9 cellular contexts compared by ENCODE assay signal in the genomic region with DNA sequence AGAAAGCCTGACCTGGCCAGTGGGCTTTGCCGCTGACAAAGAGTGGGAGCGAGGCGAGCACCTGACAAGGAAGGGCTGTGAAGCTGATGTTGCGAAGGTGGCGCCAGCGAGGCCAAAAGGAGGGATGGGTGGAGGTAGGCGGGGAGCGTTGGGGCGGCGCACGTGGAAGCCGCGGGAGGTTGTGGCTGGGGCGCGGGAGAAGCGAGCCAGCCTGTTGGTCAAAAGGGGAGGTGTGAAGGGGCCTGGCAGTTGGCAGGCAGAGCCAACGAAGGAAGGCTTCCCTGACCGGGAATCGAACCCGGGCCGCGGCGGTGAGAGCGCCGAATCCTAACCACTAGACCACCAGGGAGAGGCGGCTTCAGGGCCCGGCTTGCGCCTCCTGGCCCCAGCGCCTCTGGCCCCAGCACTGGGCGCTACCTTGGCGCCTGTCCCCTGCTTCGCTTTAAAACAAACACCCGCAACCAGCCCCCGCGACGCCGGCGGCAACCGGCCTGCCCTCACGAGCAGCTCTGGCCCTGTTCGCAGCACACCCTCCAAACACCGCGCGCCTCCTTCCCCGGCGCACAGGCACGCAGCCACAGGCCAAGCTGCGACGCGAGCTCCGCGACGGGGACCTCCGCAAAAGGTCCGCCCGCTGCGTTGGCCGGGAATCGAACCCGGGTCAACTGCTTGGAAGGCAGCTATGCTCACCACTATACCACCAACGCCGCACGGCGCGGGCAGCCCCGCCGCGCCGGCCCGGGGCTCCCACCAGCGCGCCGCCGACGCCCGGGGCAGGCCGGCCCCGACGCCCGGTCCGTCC. TPM values are rescaled to one million over a fixed set of nuclear protein-coding genes. Genes with fewer than 3 reads are reported as not detected.
DNase-seq lines count a peak whose midpoint lies in the region; ATAC-seq and TF ChIP-seq lines count a peak whose summit lies in the region.
"Not testable (repeated sequence)": the region's sequence is repeated elsewhere in the genome, so short reads cannot be mapped to it uniquely, and the experiment has no call there.
"Had no signal": no experiment of that assay in that cellular context is flagged by ENCODE, and none has a peak within 500 bp of the region (broad histone marks: within the 10 kb centered on the region; RNA-seq: fewer than 3 reads in every experiment).

No MANE protein-coding gene starts in this region.

- H3K4me3 Mint-ChIP-seq in CD4-positive, CD25-positive, alpha-beta regulatory T cell; natural killer cell treated with Interleukin-12 subunit alpha and Interleukin-12 subunit beta and Interleukin-15 and Interleukin-18, amount 100 ng/mL, for 72 hours: not testable (repeated sequence)

- H3K4me1 ChIP-seq in CD4-positive, CD25-positive, alpha-beta regulatory T cell (ENCODE audit: control insufficient read depth, insufficient read depth, low read length, poor library complexity, severe bottlenecking); foreskin keratinocyte: not testable (repeated sequence)

- H3K36me3 ChIP-seq in CD4-positive, CD25-positive, alpha-beta regulatory T cell (ENCODE audit: control insufficient read depth, insufficient read depth, low read length), result not testable (repeated sequence)

- peak; percentile 26 to 52 for ATAC-seq in CD4-positive, CD25-positive, alpha-beta regulatory T cell (ENCODE audit: low read depth in 2 of 2)
- ATAC-seq in GM19035 (IDR thresholded peaks at IDR 0.05; ENCODE audit: unreplicated experiment), result peak; percentile 79
- peak; percentile 65 for ATAC-seq in GM21528 (IDR thresholded peaks at IDR 0.05; ENCODE audit: low FRiP score, unreplicated experiment)
- peak; percentile 64 for ATAC-seq in HG02870 (IDR thresholded peaks at IDR 0.05; ENCODE audit: unreplicated experiment)
- peak; percentile 79 for ATAC-seq in HG03196 (IDR thresholded peaks at IDR 0.05; ENCODE audit: unreplicated experiment)
- peak; percentile 75 for ATAC-seq in SK-N-SH treated with all-trans-retinoic acid at 6 μM for 48 hours
- ATAC-seq in foreskin keratinocyte, result peak; percentile 80
- peak; percentile 83 to 86 for ATAC-seq in natural killer cell treated with Interleukin-12 subunit alpha and Interleukin-12 subunit beta and Interleukin-15 and Interleukin-18, amount 100 ng/mL, for 72 hours

- not testable (repeated sequence) for TF ChIP-seq CTCF in foreskin keratinocyte (conservative IDR thresholded peaks at IDR 0.05)

- H3K27ac ChIP-seq in CD4-positive, CD25-positive, alpha-beta regulatory T cell (ENCODE audit: insufficient read depth, low read length, poor library complexity, severe bottlenecking); foreskin keratinocyte: not testable (repeated sequence)

- not testable (repeated sequence) for H3K4me3 ChIP-seq in CD4-positive, CD25-positive, alpha-beta regulatory T cell (ENCODE audit: low read depth, low read length)

- peaks cover 17% of the 10 kb centered on the region for H3K27me3 Mint-ChIP-seq in CD4-positive, CD25-positive, alpha-beta regulatory T cell
- H3K27me3 Mint-ChIP-seq in natural killer cell treated with Interleukin-12 subunit alpha and Interleukin-12 subunit beta and Interleukin-15 and Interleukin-18, amount 100 ng/mL, for 72 hours, result peaks cover 16 to 22% of the 10 kb centered on the region in 2 donors

- H3K27ac Mint-ChIP-seq in CD4-positive, CD25-positive, alpha-beta regulatory T cell; natural killer cell treated with Interleukin-12 subunit alpha and Interleukin-12 subunit beta and Interleukin-15 and Interleukin-18, amount 100 ng/mL, for 72 hours: not testable (repeated sequence)

- H3K36me3 Mint-ChIP-seq in CD4-positive, CD25-positive, alpha-beta regulatory T cell; natural killer cell treated with Interleukin-12 subunit alpha and Interleukin-12 subunit beta and Interleukin-15 and Interleukin-18, amount 100 ng/mL, for 72 hours: not testable (repeated sequence)

- H3K9me3 ChIP-seq in CD4-positive, CD25-positive, alpha-beta regulatory T cell (ENCODE audit: control insufficient read depth in 2 of 2, low read length in 2 of 2), result not testable (repeated sequence)

- not testable (repeated sequence) for H3K27me3 ChIP-seq in CD4-positive, CD25-positive, alpha-beta regulatory T cell (ENCODE audit: control insufficient read depth, insufficient read depth, low read length); foreskin keratinocyte

- DNase-seq in CD4-positive, CD25-positive, alpha-beta regulatory T cell; foreskin keratinocyte; natural killer cell treated with Interleukin-12 subunit alpha and Interleukin-12 subunit beta and Interleukin-15 and Interleukin-18, amount 100 ng/mL, for 72 hours (ENCODE audit: low spot score): not testable (repeated sequence)

- not testable (repeated sequence) for H3K4me1 Mint-ChIP-seq in CD4-positive, CD25-positive, alpha-beta regulatory T cell
- H3K4me1 Mint-ChIP-seq in natural killer cell treated with Interleukin-12 subunit alpha and Interleukin-12 subunit beta and Interleukin-15 and Interleukin-18, amount 100 ng/mL, for 72 hours (ENCODE audit: low read depth in 2 of 2), result peaks cover 10 to 16% of the 10 kb centered on the region in 2 donors

- H3K9me3 Mint-ChIP-seq in CD4-positive, CD25-positive, alpha-beta regulatory T cell; natural killer cell treated with Interleukin-12 subunit alpha and Interleukin-12 subunit beta and Interleukin-15 and Interleukin-18, amount 100 ng/mL, for 72 hours: not testable (repeated sequence)

RNA-seq across cellular contexts. Expression of gene FCGR2A, which starts 35.9 kb away (rescaled TPM):
- total RNA-seq in CD4-positive, CD25-positive, alpha-beta regulatory T cell, result not detected
- under 1 TPM in 2 of 4 donors, not detected in 2; 0.17 to 0.76 TPM for polyA plus RNA-seq in CD4-positive, CD25-positive, alpha-beta regulatory T cell
- not detected in 2 replicates for total RNA-seq in foreskin keratinocyte
- not detected in 2 replicates for polyA plus RNA-seq in foreskin keratinocyte
- 1 to 10 TPM in 1 of 2 donors, under 1 TPM in 1; 0.86 to 1.5 TPM for total RNA-seq in natural killer cell treated with Interleukin-12 subunit alpha and Interleukin-12 subunit beta and Interleukin-15 and Interleukin-18, amount 100 ng/mL, for 72 hours
- total RNA-seq: MCF 10A had no signal

RNA-seq across cellular contexts. Expression of gene HSPA6, which starts 55.0 kb away (rescaled TPM):
- total RNA-seq in CD4-positive, CD25-positive, alpha-beta regulatory T cell, result not detected
- polyA plus RNA-seq in CD4-positive, CD25-positive, alpha-beta regulatory T cell, result not detected
- total RNA-seq in foreskin keratinocyte, result 0.28 and 0.37 TPM in 2 replicates
- 0.16 and 0.29 TPM in 2 replicates for polyA plus RNA-seq in foreskin keratinocyte
- 1 to 10 TPM; 3.3 to 5.9 TPM for total RNA-seq in natural killer cell treated with Interleukin-12 subunit alpha and Interleukin-12 subunit beta and Interleukin-15 and Interleukin-18, amount 100 ng/mL, for 72 hours
